In the genomic region with DNA sequence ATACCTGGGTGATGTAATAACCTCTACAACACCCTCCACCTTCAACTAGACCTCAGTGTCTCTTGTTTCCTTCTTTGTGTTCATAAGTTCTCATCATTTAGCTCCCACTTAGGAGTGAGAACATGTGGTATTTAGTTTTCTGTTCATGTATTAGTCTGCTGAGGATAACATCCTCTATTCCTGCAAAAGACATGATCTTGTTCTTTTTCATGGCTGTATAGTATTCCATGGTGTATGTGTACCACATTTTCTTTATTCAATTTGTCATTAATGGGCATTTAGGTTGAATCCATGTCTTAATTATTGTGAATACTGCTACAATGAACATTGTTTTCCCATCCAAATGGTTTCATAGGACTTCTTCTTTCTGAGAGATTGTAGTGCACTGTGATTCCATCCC, we compare ENCODE assay signal across 9 cellular contexts.
"Had no signal": no experiment of that assay in that cellular context is flagged by ENCODE, and none has a peak within 500 bp of the region (broad histone marks: within the 10 kb centered on the region; RNA-seq: fewer than 3 reads in every experiment).

No MANE protein-coding gene starts in this region.

- H3K27ac ChIP-seq: GM23248, KMS-11 had no signal

- H3K9ac ChIP-seq: GM23248, KMS-11 had no signal

- H3K4me3 Mint-ChIP-seq: H9, HFFc6 had no signal

- DNase-seq: GM23248, GOT3, H9, HCEC 1CT, HFFc6, IMR-90, KBM-7 had no signal

- H3K9me3 Mint-ChIP-seq: H9, HFFc6 had no signal

- H3K4me3 ChIP-seq: GM23248 had no signal

- FAIRE-seq: HTR-8/SVneo had no signal

- H3K27ac Mint-ChIP-seq: H9, HFFc6 had no signal

- H2AFZ ChIP-seq: GM23248 had no signal
